ENCODE assay signal across 27 cellular contexts in the genomic region with DNA sequence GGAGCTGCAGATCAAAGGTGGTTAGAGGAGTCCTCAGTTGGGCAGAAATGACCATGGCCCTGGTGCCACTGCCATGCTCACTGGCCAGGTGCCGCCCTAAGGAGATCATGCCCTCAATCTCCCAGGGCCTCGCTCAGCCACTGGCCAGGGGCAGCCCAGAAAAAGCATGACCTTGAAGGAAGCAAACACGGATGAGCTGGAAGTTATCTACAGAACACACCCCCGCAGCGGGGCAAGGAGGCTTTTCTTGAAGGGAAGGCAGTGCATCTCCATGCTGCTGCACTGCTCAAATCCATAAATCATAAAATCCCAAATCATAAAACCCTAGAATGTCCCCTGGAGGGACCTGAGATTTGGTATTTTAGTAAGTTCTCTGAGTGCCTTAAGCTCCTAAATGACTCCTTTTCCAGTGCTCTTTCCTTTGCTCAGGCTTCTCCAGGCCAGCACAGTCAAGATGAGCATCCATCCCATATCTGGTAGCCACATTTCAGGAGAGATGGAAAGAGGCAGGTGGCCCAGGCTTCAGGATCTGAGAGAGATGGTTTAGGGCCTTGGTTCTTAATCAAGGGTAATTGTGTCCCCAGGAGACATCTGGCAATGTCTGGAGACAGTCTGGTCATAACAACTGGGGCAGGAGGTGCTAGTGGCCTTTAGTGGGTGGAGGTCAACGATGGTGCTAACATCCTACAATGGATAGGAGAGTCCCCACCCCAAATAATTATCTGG.
"Had no signal": no experiment of that assay in that cellular context is flagged by ENCODE, and none has a peak within 500 bp of the region (broad histone marks: within the 10 kb centered on the region; RNA-seq: fewer than 3 reads in every experiment).

No MANE protein-coding gene starts in this region.

- H3K36me3 Mint-ChIP-seq: naive thymus-derived CD4-positive, alpha-beta T cell; neural progenitor cell had no signal

- H3K4me3 Mint-ChIP-seq: naive thymus-derived CD4-positive, alpha-beta T cell; nephron; neural progenitor cell; stimulated activated naive CD8-positive, alpha-beta T cell treated with anti-CD3 and anti-CD28 coated beads, Interleukin-15, amount 100 ng/mL, for 72 hours had no signal

- DNase-seq: effector CD8-positive, alpha-beta T cell; erythroblast; esophagus squamous epithelium; foreskin melanocyte; glutamatergic neuron; heart right ventricle; hippocampal formation; left cardiac atrium; left lung; mesendoderm; midbrain; naive thymus-derived CD4-positive, alpha-beta T cell; right lobe of liver; small intestine; stimulated activated CD4-positive, alpha-beta T cell treated with anti-CD3 and anti-CD28 coated beads, Interleukin-15, amount 100 ng/mL, for 24 hours; stimulated activated CD4-positive, alpha-beta T cell treated with anti-CD3 and anti-CD28 coated beads, Interleukin-2, amount 100 ng/mL, for 48 hours; stimulated activated CD8-positive, alpha-beta memory T cell treated with anti-CD3 and anti-CD28 coated beads, Interleukin-4, amount 100 ng/mL, for 48 hours; stimulated activated naive CD4-positive, alpha-beta T cell; stimulated activated naive CD8-positive, alpha-beta T cell treated with anti-CD3 and anti-CD28 coated beads, Interleukin-15, amount 100 ng/mL, for 72 hours; thyroid gland; trophoblast cell had no signal

- H3K27ac Mint-ChIP-seq: naive thymus-derived CD4-positive, alpha-beta T cell; nephron; neural progenitor cell; progenitor cell of endocrine pancreas; stimulated activated naive CD8-positive, alpha-beta T cell treated with anti-CD3 and anti-CD28 coated beads, Interleukin-15, amount 100 ng/mL, for 72 hours had no signal

- H3K4me1 Mint-ChIP-seq: naive thymus-derived CD4-positive, alpha-beta T cell; nephron; stimulated activated naive CD8-positive, alpha-beta T cell treated with anti-CD3 and anti-CD28 coated beads, Interleukin-15, amount 100 ng/mL, for 72 hours had no signal

- H3K27ac ChIP-seq: esophagus squamous epithelium, heart right ventricle, left lung, neural progenitor cell, parathyroid adenoma, right lobe of liver, suprapubic skin, thyroid gland, vagina had no signal

- ATAC-seq: heart right ventricle; left cardiac atrium; left lung; naive thymus-derived CD4-positive, alpha-beta T cell; right lobe of liver; stimulated activated naive CD8-positive, alpha-beta T cell treated with anti-CD3 and anti-CD28 coated beads, Interleukin-15, amount 100 ng/mL, for 72 hours had no signal

- H3K9me3 Mint-ChIP-seq: stimulated activated naive CD8-positive, alpha-beta T cell treated with anti-CD3 and anti-CD28 coated beads, Interleukin-15, amount 100 ng/mL, for 72 hours had no signal
